ENCODE assay signal across 16 cellular contexts in genomic region chr2:158782126-158782525, GRCh38. TPM values are rescaled to one million over a fixed set of nuclear protein-coding genes. Genes with fewer than 3 reads are reported as not detected.
DNase-seq lines count a peak whose midpoint lies in the region; ATAC-seq and TF ChIP-seq lines count a peak whose summit lies in the region.
"Had no signal": no experiment of that assay in that cellular context is flagged by ENCODE, and none has a peak within 500 bp of the region (broad histone marks: within the 10 kb centered on the region; RNA-seq: fewer than 3 reads in every experiment).

No MANE protein-coding gene starts in this region.

- H3K27ac Mint-ChIP-seq in WTC11 (no peak overlapping the region), osteocyte (ENCODE audit: unreplicated experiment) (peak overlapping the region; percentile 42), HFFc6 (no peak overlapping the region)

- POLR2A ChIA-PET in WTC11 (lab: Charles Lee): interaction anchor here (0.9 kb wide), 1 partner anchor 905 kb away, joined by 3 read pairs; no protein-coding TSS in a partner anchor

- peak; percentile 36 for DNase-seq in H7
- DNase-seq in WTC11 (ENCODE audit: low spot score): no peak
- no peak for DNase-seq in foreskin keratinocyte
- no peak for DNase-seq in osteocyte (ENCODE audit: extremely low spot score, unreplicated experiment)
- DNase-seq in HFFc6: no peak
- DNase-seq in NCI-H1417 treated with DMSO at 0.1 percent for 48 hours (lab: John Stamatoyannopoulos, UW): no peak
- DNase-seq: DMS153, GOT3, NCI-H2029, NCI-H345, NCI-H69, SHP77 had no signal

- TF ChIP-seq CTCF in WTC11 (IDR thresholded peaks at IDR 0.05) (no peak), foreskin keratinocyte (conservative IDR thresholded peaks at IDR 0.05) (no peak), osteocyte (IDR thresholded peaks at IDR 0.05) (no peak), HFFc6 (IDR thresholded peaks at IDR 0.05) (no peak)

- CTCF ChIA-PET in WTC11 (lab: Charles Lee): interaction anchor here (1.0 kb wide), 1 partner anchor 58 kb away, joined by 3 read pairs; no protein-coding TSS in a partner anchor

- no peaks in the 10 kb centered on the region; the same call in 1 of the 2 replicates for H3K36me3 Mint-ChIP-seq in WTC11
- H3K36me3 Mint-ChIP-seq in osteocyte (ENCODE audit: unreplicated experiment): no peaks in the 10 kb centered on the region
- no peaks in the 10 kb centered on the region for H3K36me3 Mint-ChIP-seq in HFFc6 (ENCODE audit: low read depth)

- H3K4me1 ChIP-seq in foreskin keratinocyte: peaks cover 26% of the 10 kb centered on the region

- peak overlapping the region; percentile 51 for H3K27ac ChIP-seq in foreskin keratinocyte

- H3K36me3 ChIP-seq in H7 (replicated peaks; ENCODE audit: control insufficient read depth, insufficient read depth, low read length): no peaks in the 10 kb centered on the region

- H3K4me3 Mint-ChIP-seq in WTC11: no peak overlapping the region
- H3K4me3 Mint-ChIP-seq in osteocyte (ENCODE audit: unreplicated experiment): no peak overlapping the region
- H3K4me3 Mint-ChIP-seq in HFFc6: no peak overlapping the region

- H3K27me3 Mint-ChIP-seq in WTC11 (ENCODE audit: low read depth) (no peaks in the 10 kb centered on the region; the same call in 1 of the 2 replicates), osteocyte (ENCODE audit: unreplicated experiment) (no peaks in the 10 kb centered on the region), HFFc6 (ENCODE audit: insufficient read depth) (no peaks in the 10 kb centered on the region; the same call in none of the 2 replicates)

- ATAC-seq in WTC11 (peak; percentile 50; the same call in 1 of the 2 replicates), foreskin keratinocyte (peak; percentile 23), HG03521 (IDR thresholded peaks at IDR 0.05; ENCODE audit: unreplicated experiment) (no peak), HG03520 (IDR thresholded peaks at IDR 0.05; ENCODE audit: unreplicated experiment) (no peak)

- H3K9me3 Mint-ChIP-seq in WTC11 (peaks cover 2% of the 10 kb centered on the region; the same call in 1 of the 2 replicates), osteocyte (ENCODE audit: unreplicated experiment) (no peaks in the 10 kb centered on the region), HFFc6 (no peaks in the 10 kb centered on the region)

- H3K4me3 ChIP-seq in H7 (ENCODE audit: insufficient read depth, low read depth, low read length): no peak overlapping the region

- H3K27me3 ChIP-seq in H7 (ENCODE audit: control insufficient read depth, insufficient read depth, low read length) (no peaks in the 10 kb centered on the region), foreskin keratinocyte (no peaks in the 10 kb centered on the region)

- H3K4me1 Mint-ChIP-seq in WTC11: peaks cover 7% of the 10 kb centered on the region
- H3K4me1 Mint-ChIP-seq in osteocyte (ENCODE audit: unreplicated experiment): peaks cover 23% of the 10 kb centered on the region
- H3K4me1 Mint-ChIP-seq in HFFc6 (ENCODE audit: low read depth): peaks cover 16% of the 10 kb centered on the region

TF ChIP-seq in WTC11, 78 proteins besides CTCF, POLR2A, EP300 and RAD21:
- TF ChIP-seq ZSCAN18 (CRISPR knock-in tag; IDR thresholded peaks at IDR 0.05): no peak
- TF ChIP-seq SOX15 (CRISPR knock-in tag; IDR thresholded peaks at IDR 0.05): no peak
- no peak for TF ChIP-seq TEAD1 (CRISPR knock-in tag; IDR thresholded peaks at IDR 0.05)
- no peak for TF ChIP-seq CREM (CRISPR knock-in tag; IDR thresholded peaks at IDR 0.05)
- no peak for TF ChIP-seq RORB (CRISPR knock-in tag; IDR thresholded peaks at IDR 0.05)
- TF ChIP-seq AR (CRISPR knock-in tag; IDR thresholded peaks at IDR 0.05): no peak
- no peak for TF ChIP-seq HMGXB4 (CRISPR knock-in tag; IDR thresholded peaks at IDR 0.05)
- no peak for TF ChIP-seq ETV6 (CRISPR knock-in tag; IDR thresholded peaks at IDR 0.05)
- no peak for TF ChIP-seq ESRRA (CRISPR knock-in tag; IDR thresholded peaks at IDR 0.05; ENCODE audit: borderline replicate concordance)

RNA-seq across cellular contexts. Expression of gene DAPL1, which starts 13.0 kb away (rescaled TPM):
- total RNA-seq in H7 (2014; rRNA removed; shearing (Covaris generic)): not detected in 2 replicates
- total RNA-seq in WTC11 (2021) (not detected in 3 replicates), foreskin keratinocyte (0.39 TPM in 1 of 2 replicates, not detected in the other), osteocyte (not detected in 2 replicates)
- polyA plus RNA-seq in foreskin keratinocyte: 0.27 and 0.56 TPM in 2 replicates
- total RNA-seq in HFFc6 (2021; fragmentation: NEBNext Ultra II Directional; extraction: Animal tissue kit (Norgen Biotek cat#: 25700)): not detected
- total RNA-seq: Caco-2, IMR-90 had no signal
- polyA plus RNA-seq: IMR-90 had no signal

Comparison
In these comparisons a context has a peak if more than half of its experiments do, and no peak if none do; other contexts are left out.
1. ATAC-seq: peak in WTC11 (single experiment) and foreskin keratinocyte (single experiment); none in HG03521 (single experiment) and HG03520 (single experiment).